ENCODE assay signal across 1 cellular context in the genomic region with DNA sequence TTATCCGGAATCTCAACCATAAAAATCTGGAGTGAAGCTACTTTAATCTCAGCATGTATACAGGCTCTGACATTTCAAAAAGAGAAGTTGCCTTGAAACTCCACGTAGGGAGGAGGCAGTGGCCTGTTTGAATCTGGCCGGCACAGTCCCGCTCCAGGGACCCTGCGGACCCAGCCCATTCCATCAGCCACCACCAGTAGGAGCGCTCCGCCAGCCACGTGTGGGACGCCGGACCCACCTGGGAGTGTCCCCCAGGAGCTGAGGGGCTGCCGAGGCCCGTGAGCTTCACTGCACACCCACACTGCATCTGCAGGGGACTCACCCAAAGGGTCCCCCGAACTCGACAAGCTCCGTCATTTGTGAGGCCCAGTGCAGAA.
TF ChIP-seq lines count a peak whose summit lies in the region.

No MANE protein-coding gene starts in this region.

TF ChIP-seq in GM12891, 5 proteins besides CTCF, POLR2A, EP300 and RAD21 (continued from another document):
- TF ChIP-seq POU2F2 (IDR thresholded peaks at IDR 0.05; ENCODE audit: low read depth, low read length), result no peak
- no peak for TF ChIP-seq TAF1 (IDR thresholded peaks at IDR 0.05; ENCODE audit: low read depth, low read length)
- TF ChIP-seq POLR2AphosphoS5 (IDR thresholded peaks at IDR 0.05; ENCODE audit: low read depth, low read length), result no peak
